In genomic region chr21:32328595-32328994, GRCh38 we compare ENCODE assay signal across 14 cellular contexts. TPM values are rescaled to one million over a fixed set of nuclear protein-coding genes. Genes with fewer than 3 reads are reported as not detected.
DNase-seq lines count a peak whose midpoint lies in the region; ATAC-seq and TF ChIP-seq lines count a peak whose summit lies in the region.
"Had no signal": no experiment of that assay in that cellular context is flagged by ENCODE, and none has a peak within 500 bp of the region (broad histone marks: within the 10 kb centered on the region; RNA-seq: fewer than 3 reads in every experiment).

No MANE protein-coding gene starts in this region.

- H3K27ac Mint-ChIP-seq in activated CD4-positive, alpha-beta T cell treated with anti-CD3 and anti-CD28 coated beads, Interleukin-2, amount 10 ng/mL, durations not matched to agents 24 days and 14 days = no peak overlapping the region
- H3K27ac Mint-ChIP-seq: CD4-positive, CD25-positive, alpha-beta regulatory T cell; endodermal cell had no signal

- H3K36me3 Mint-ChIP-seq in activated CD4-positive, alpha-beta T cell treated with anti-CD3 and anti-CD28 coated beads, Interleukin-2, amount 10 ng/mL, durations not matched to agents 24 days and 14 days (ENCODE audit: low read depth) = peaks cover 81% of the 10 kb centered on the region

- H3K27ac ChIP-seq in dorsolateral prefrontal cortex (peak overlapping the region in 48 of 59 donors; percentile 1 to 96 (median 88)), lower lobe of right lung (peak overlapping the region; percentile 61), stomach (peak overlapping the region; percentile 13 to 82 (median 42))

- no peak for ATAC-seq in lower lobe of right lung

- TF ChIP-seq EP300 in stomach (IDR thresholded peaks at IDR 0.05) = no peak

- TF ChIP-seq CTCF in dorsolateral prefrontal cortex (IDR thresholded peaks at IDR 0.05 in 54 of 56, conservative IDR thresholded peaks at IDR 0.05 in 2 of 56; ENCODE audit: low read depth in 1 of 56, partially characterized antibody in 56 of 56) = no peak
- no peak for TF ChIP-seq CTCF in lower lobe of right lung (IDR thresholded peaks at IDR 0.05)
- no peak for TF ChIP-seq CTCF in stomach (IDR thresholded peaks at IDR 0.05)

- no peaks in the 10 kb centered on the region for H3K9me3 Mint-ChIP-seq in activated CD4-positive, alpha-beta T cell treated with anti-CD3 and anti-CD28 coated beads, Interleukin-2, amount 10 ng/mL, durations not matched to agents 24 days and 14 days

- H3K4me3 ChIP-seq in dorsolateral prefrontal cortex (no peak overlapping the region), lower lobe of right lung (no peak overlapping the region), stomach (no peak overlapping the region)

- peaks cover 2% of the 10 kb centered on the region for H3K4me1 Mint-ChIP-seq in activated CD4-positive, alpha-beta T cell treated with anti-CD3 and anti-CD28 coated beads, Interleukin-2, amount 10 ng/mL, durations not matched to agents 24 days and 14 days

- H3K27me3 Mint-ChIP-seq in activated CD4-positive, alpha-beta T cell treated with anti-CD3 and anti-CD28 coated beads, Interleukin-2, amount 10 ng/mL, durations not matched to agents 24 days and 14 days = no peaks in the 10 kb centered on the region
- H3K27me3 Mint-ChIP-seq: CD4-positive, CD25-positive, alpha-beta regulatory T cell; naive B cell had no signal

- intact Hi-C loops in dorsolateral prefrontal cortex (cut with DNase I) = no loop called here
- intact Hi-C loops in lower lobe of right lung (cut with DNase I) = no loop called here
- intact Hi-C loops in stomach (cut with DNase I; ENCODE audit: low total_unique reads) = no loop called here
- intact Hi-C loops in activated CD4-positive, alpha-beta T cell treated with anti-CD3 and anti-CD28 coated beads, Interleukin-2, amount 10 ng/mL, durations not matched to agents 24 days and 14 days (cut with micrococcal nuclease) = no loop called here

- no peak overlapping the region for H3K4me3 Mint-ChIP-seq in activated CD4-positive, alpha-beta T cell treated with anti-CD3 and anti-CD28 coated beads, Interleukin-2, amount 10 ng/mL, durations not matched to agents 24 days and 14 days
- H3K4me3 Mint-ChIP-seq: CD4-positive, CD25-positive, alpha-beta regulatory T cell; endodermal cell; naive B cell had no signal

- TF ChIP-seq POLR2A in stomach (IDR thresholded peaks at IDR 0.05) = no peak

- H3K4me1 ChIP-seq in lower lobe of right lung (peaks cover 11% of the 10 kb centered on the region), stomach (peaks cover 0 to 24% (median 11%) of the 10 kb centered on the region in 4 donors)

- no peaks in the 10 kb centered on the region for H3K27me3 ChIP-seq in dorsolateral prefrontal cortex
- no peaks in the 10 kb centered on the region for H3K27me3 ChIP-seq in lower lobe of right lung (ENCODE audit: low read depth)
- H3K27me3 ChIP-seq in stomach = no peaks in the 10 kb centered on the region

- H3K36me3 ChIP-seq in lower lobe of right lung (peaks cover 66% of the 10 kb centered on the region), stomach (peaks cover 30 to 82% (median 72%) of the 10 kb centered on the region in 4 donors)

- WGBS in stomach, 5 donors = 56 to 78% (median 62%) methylated on average over 3 of the region's 3 CpGs

- DNase-seq in HCEC 1CT (peak; percentile 37), dorsolateral prefrontal cortex (no peak), lower lobe of right lung (no peak), stomach (no peak), hippocampal formation (lab: John Stamatoyannopoulos, UW) (no peak), UCSD-AML1 (lab: John Stamatoyannopoulos, UW; ENCODE audit: unreplicated experiment) (no peak), NCI-H2029 treated with DMSO at 0.1 percent for 48 hours (lab: John Stamatoyannopoulos, UW) (no peak)
- DNase-seq in activated CD4-positive, alpha-beta T cell treated with anti-CD3 and anti-CD28 coated beads, Interleukin-2, amount 10 ng/mL, durations not matched to agents 24 days and 14 days = no peak
- DNase-seq: CD4-positive, CD25-positive, alpha-beta regulatory T cell; endodermal cell; naive B cell; NCI-H345; RPMI8226; stimulated activated CD4-positive, alpha-beta T cell treated with anti-CD3 and anti-CD28 coated beads, Interleukin-15, amount 100 ng/mL, for 24 hours had no signal

- H3K9me3 ChIP-seq in lower lobe of right lung (no peaks in the 10 kb centered on the region), stomach (no peaks in the 10 kb centered on the region)

RNA-seq across cellular contexts. Expression of gene MRAP, which starts 29.9 kb away (rescaled TPM):
- total RNA-seq in dorsolateral prefrontal cortex (1 to 10 TPM in 30 of 120 experiments, under 1 TPM in 30, not detected in 60; 0.49 to 2.1 (median 1.00) TPM), lower lobe of right lung (not detected), stomach (under 1 TPM in 1 of 5 donors, not detected in 4; 0.55 TPM)
- polyA plus RNA-seq in stomach = under 1 TPM in 1 of 3 donors, not detected in 2; 0.30 TPM
- total RNA-seq in activated CD4-positive, alpha-beta T cell treated with anti-CD3 and anti-CD28 coated beads, Interleukin-2, amount 10 ng/mL, durations not matched to agents 24 days and 14 days = not detected in 2 replicates
- total RNA-seq: CD4-positive, CD25-positive, alpha-beta regulatory T cell; endodermal cell had no signal
- polyA plus RNA-seq: CD4-positive, CD25-positive, alpha-beta regulatory T cell had no signal

RNA-seq across cellular contexts. Expression of gene MIS18A, which starts 49.7 kb away (rescaled TPM):
- total RNA-seq in dorsolateral prefrontal cortex = 10 to 100 TPM in 7 of 120 experiments, 1 to 10 TPM in 113; 4.5 to 12.7 (median 7.2) TPM
- total RNA-seq in lower lobe of right lung = 4.7 TPM
- 1 to 10 TPM in 3 of 5 donors, not detected in 2; 1.4 to 9.5 (median 1.4) TPM for total RNA-seq in stomach
- polyA plus RNA-seq in stomach = 10 to 100 TPM in 1 of 3 donors, 1 to 10 TPM in 2; 7.7 to 10.7 (median 8.3) TPM
- 27.8 and 31.3 TPM in 2 replicates for total RNA-seq in activated CD4-positive, alpha-beta T cell treated with anti-CD3 and anti-CD28 coated beads, Interleukin-2, amount 10 ng/mL, durations not matched to agents 24 days and 14 days
